In genomic region chr1:236558069-236558468, GRCh38 we compare ENCODE assay signal across 27 cellular contexts.
"Had no signal": no experiment of that assay in that cellular context is flagged by ENCODE, and none has a peak within 500 bp of the region (broad histone marks: within the 10 kb centered on the region; RNA-seq: fewer than 3 reads in every experiment).

No MANE protein-coding gene starts in this region.

- H3K27ac Mint-ChIP-seq: naive thymus-derived CD4-positive, alpha-beta T cell; natural killer cell; nephron; neural progenitor cell; progenitor cell of endocrine pancreas; stimulated activated naive B cell treated with anti-CD40 and anti-IgM and Interleukin-4, amounts not matched to agents 10 μg/mL and 1 μg/mL and 100 μg/mL, for 72 hours; type B pancreatic cell had no signal

- H3K27ac ChIP-seq: neural progenitor cell, ovary, parathyroid adenoma, psoas muscle, right lobe of liver, sigmoid colon, thoracic aorta, thyroid gland, tibial nerve, upper lobe of right lung, vagina had no signal

- H3K4me3 Mint-ChIP-seq: naive thymus-derived CD4-positive, alpha-beta T cell; natural killer cell; nephron; neural progenitor cell; stimulated activated effector memory CD8-positive, alpha-beta T cell treated with anti-CD3 and anti-CD28 coated beads, Interleukin-12 subunit alpha, Interleukin-12 subunit beta, amount 100 ng/mL, for 72 hours; stimulated activated naive B cell treated with anti-CD40 and anti-IgM and Interleukin-4, amounts not matched to agents 10 μg/mL and 1 μg/mL and 100 μg/mL, for 72 hours; stimulated activated naive CD8-positive, alpha-beta T cell treated with anti-CD3 and anti-CD28 coated beads, Interleukin-15, amount 100 ng/mL, for 72 hours; type B pancreatic cell had no signal

- H3K4me2 ChIP-seq: neural progenitor cell had no signal

- ATAC-seq: naive thymus-derived CD4-positive, alpha-beta T cell; natural killer cell; psoas muscle; right cardiac atrium; right lobe of liver; stimulated activated effector memory CD8-positive, alpha-beta T cell treated with anti-CD3 and anti-CD28 coated beads, Interleukin-12 subunit alpha, Interleukin-12 subunit beta, amount 100 ng/mL, for 72 hours; stimulated activated naive B cell treated with anti-CD40 and anti-IgM and Interleukin-4, amounts not matched to agents 10 μg/mL and 1 μg/mL and 100 μg/mL, for 72 hours; stimulated activated naive CD8-positive, alpha-beta T cell treated with anti-CD3 and anti-CD28 coated beads, Interleukin-15, amount 100 ng/mL, for 72 hours; upper lobe of right lung had no signal

- H3K9me3 ChIP-seq: ovary, psoas muscle, right lobe of liver, sigmoid colon, thoracic aorta, thyroid gland, tibial nerve, upper lobe of right lung, vagina had no signal

- H3K4me1 Mint-ChIP-seq: naive thymus-derived CD4-positive, alpha-beta T cell; natural killer cell; nephron; neural progenitor cell; stimulated activated effector memory CD8-positive, alpha-beta T cell treated with anti-CD3 and anti-CD28 coated beads, Interleukin-12 subunit alpha, Interleukin-12 subunit beta, amount 100 ng/mL, for 72 hours; stimulated activated naive B cell treated with anti-CD40 and anti-IgM and Interleukin-4, amounts not matched to agents 10 μg/mL and 1 μg/mL and 100 μg/mL, for 72 hours; stimulated activated naive CD8-positive, alpha-beta T cell treated with anti-CD3 and anti-CD28 coated beads, Interleukin-15, amount 100 ng/mL, for 72 hours had no signal

- H3K4me1 ChIP-seq: neural progenitor cell, parathyroid adenoma, psoas muscle, right lobe of liver, sigmoid colon, thyroid gland, tibial nerve, upper lobe of right lung, vagina had no signal

- H3K27me3 Mint-ChIP-seq: naive thymus-derived CD4-positive, alpha-beta T cell; progenitor cell of endocrine pancreas; stimulated activated naive B cell treated with anti-CD40 and anti-IgM and Interleukin-4, amounts not matched to agents 10 μg/mL and 1 μg/mL and 100 μg/mL, for 72 hours; stimulated activated naive CD8-positive, alpha-beta T cell treated with anti-CD3 and anti-CD28 coated beads, Interleukin-15, amount 100 ng/mL, for 72 hours; type B pancreatic cell had no signal

- DNase-seq: naive thymus-derived CD4-positive, alpha-beta T cell; natural killer cell; occipital lobe; ovary; psoas muscle; right cardiac atrium; right lobe of liver; sigmoid colon; small intestine; stimulated activated CD4-positive, alpha-beta T cell treated with anti-CD3 and anti-CD28 coated beads, Interleukin-15, amount 100 ng/mL, for 24 hours; stimulated activated CD4-positive, alpha-beta T cell treated with anti-CD3 and anti-CD28 coated beads, Interleukin-2, amount 100 ng/mL, for 24 hours; stimulated activated CD4-positive, alpha-beta T cell treated with anti-CD3 and anti-CD28 coated beads, Interleukin-2, amount 100 ng/mL, for 48 hours; stimulated activated CD4-positive, alpha-beta T cell treated with anti-CD3 and anti-CD28 coated beads, Interleukin-4, amount 100 ng/mL, for 24 hours; stimulated activated naive B cell treated with anti-CD40 and anti-IgM and Interleukin-4, amounts not matched to agents 10 μg/mL and 1 μg/mL and 100 μg/mL, for 72 hours; stimulated activated naive CD4-positive, alpha-beta T cell treated with Interleukin-2 at 50 U/mL for 16 hours; stimulated activated naive CD8-positive, alpha-beta T cell treated with anti-CD3 and anti-CD28 coated beads, Interleukin-15, amount 100 ng/mL, for 72 hours; thyroid gland; upper lobe of right lung had no signal

- H3K9ac ChIP-seq: neural progenitor cell, parathyroid adenoma had no signal

- H2AFZ ChIP-seq: neural progenitor cell, parathyroid adenoma had no signal

- H3K36me3 ChIP-seq: ovary had no signal

- H3K9me3 Mint-ChIP-seq: naive thymus-derived CD4-positive, alpha-beta T cell; natural killer cell; nephron; neural progenitor cell; stimulated activated effector memory CD8-positive, alpha-beta T cell treated with anti-CD3 and anti-CD28 coated beads, Interleukin-12 subunit alpha, Interleukin-12 subunit beta, amount 100 ng/mL, for 72 hours; stimulated activated naive B cell treated with anti-CD40 and anti-IgM and Interleukin-4, amounts not matched to agents 10 μg/mL and 1 μg/mL and 100 μg/mL, for 72 hours; stimulated activated naive CD8-positive, alpha-beta T cell treated with anti-CD3 and anti-CD28 coated beads, Interleukin-15, amount 100 ng/mL, for 72 hours; type B pancreatic cell had no signal

- H3K79me2 ChIP-seq: parathyroid adenoma had no signal

- H3K4me3 ChIP-seq: neural progenitor cell, ovary, psoas muscle, right lobe of liver, sigmoid colon, thoracic aorta, thyroid gland, tibial nerve, upper lobe of right lung, vagina had no signal

- H3K27me3 ChIP-seq: neural progenitor cell, ovary, right lobe of liver, sigmoid colon, thyroid gland, tibial nerve, upper lobe of right lung, vagina had no signal
